1 cellular context compared by ENCODE assay signal in the genomic region with DNA sequence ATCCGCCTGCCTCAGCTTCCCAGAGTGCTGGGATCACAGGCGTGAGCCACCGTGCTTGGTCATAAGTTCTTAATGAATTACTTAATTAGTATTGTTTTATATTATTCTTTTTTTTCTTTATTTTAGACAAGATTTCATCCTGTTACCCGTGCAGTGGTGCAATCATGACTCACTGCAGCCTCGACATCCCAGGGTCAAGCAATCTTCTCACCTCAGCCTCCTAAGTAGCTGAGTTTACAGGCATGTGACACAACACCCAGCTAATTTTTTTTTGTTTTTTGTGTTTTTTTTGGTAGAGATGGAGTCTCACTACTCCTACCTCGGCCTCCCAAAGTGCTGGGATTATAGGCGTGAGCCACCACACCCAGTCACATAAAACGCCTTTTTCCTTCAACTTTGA.
TF ChIP-seq lines count a peak whose summit lies in the region.

No MANE protein-coding gene starts in this region.

TF ChIP-seq in GM23338, 12 proteins besides CTCF, POLR2A, EP300 and RAD21 (continued from another document):
- TF ChIP-seq ZNF462 (CRISPR knock-in tag; IDR thresholded peaks at IDR 0.05), result no peak
- TF ChIP-seq EZH2 (IDR thresholded peaks at IDR 0.05; ENCODE audit: low read depth, unreplicated experiment), result no peak
- no peak for TF ChIP-seq STAT1 (IDR thresholded peaks at IDR 0.05; ENCODE audit: unreplicated experiment)
